ENCODE assay signal across 8 cellular contexts in the genomic region with DNA sequence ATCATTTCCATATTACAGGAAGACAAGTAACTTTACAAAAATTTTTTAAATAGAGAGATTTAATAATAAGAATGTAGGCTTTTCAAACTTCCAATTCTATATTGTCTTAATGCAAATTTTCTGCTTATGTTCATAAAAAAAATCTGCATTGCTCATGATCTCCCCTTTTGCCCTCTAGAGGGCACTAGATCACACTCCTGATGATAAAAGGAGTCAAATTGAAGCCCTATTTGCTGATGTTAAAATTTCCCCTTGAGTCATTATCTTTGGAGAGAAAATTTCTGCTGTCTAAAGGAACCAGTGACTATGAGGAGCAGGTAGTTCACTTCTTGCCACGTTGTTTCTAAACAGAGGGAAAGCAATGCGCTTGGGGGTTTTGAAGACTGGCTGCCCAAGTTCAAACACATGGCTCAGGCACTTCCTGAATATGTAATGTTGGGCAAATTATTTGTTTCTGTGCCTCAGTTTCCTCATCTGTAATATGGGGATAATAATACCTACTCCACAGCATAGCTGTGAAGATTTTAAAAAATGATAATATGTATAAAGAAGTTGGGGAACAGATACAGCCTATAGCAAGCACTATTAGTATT.
DNase-seq lines count a peak whose midpoint lies in the region; ATAC-seq, FAIRE-seq and TF ChIP-seq lines count a peak whose summit lies in the region.

No MANE protein-coding gene starts in this region.

- H3K9me3 ChIP-seq in AG04450 (ENCODE audit: control insufficient read depth, insufficient read depth, low read length) (no peaks in the 10 kb centered on the region), OCI-LY1 (ENCODE audit: low read length) (no peaks in the 10 kb centered on the region), endothelial cell of umbilical vein (replicated peaks; ENCODE audit: control insufficient read depth, insufficient read depth, low read length) (no peaks in the 10 kb centered on the region), trophoblast cell (ENCODE audit: insufficient read depth, low read depth, low read length) (no peaks in the 10 kb centered on the region)

- H3K79me2 ChIP-seq in OCI-LY1 (ENCODE audit: insufficient read depth, low read length) (no peaks in the 10 kb centered on the region), endothelial cell of umbilical vein (ENCODE audit: control insufficient read depth, insufficient read depth, low read length) (no peaks in the 10 kb centered on the region), trophoblast cell (ENCODE audit: control insufficient read depth, insufficient read depth, low read length, poor library complexity) (no peaks in the 10 kb centered on the region)

- H2AFZ ChIP-seq in OCI-LY1 (ENCODE audit: low read length) (no peak overlapping the region), endothelial cell of umbilical vein (ENCODE audit: low read depth, low read length) (no peak overlapping the region), trophoblast cell (ENCODE audit: insufficient read depth, low read length, poor library complexity) (no peak overlapping the region)

- H3F3A ChIP-seq in OCI-LY1 (ENCODE audit: insufficient read depth, low read length), result no peaks in the 10 kb centered on the region

- H3K14ac ChIP-seq in trophoblast cell (ENCODE audit: low read length), result no peak overlapping the region

- TF ChIP-seq CTCF in AG04450 (IDR thresholded peaks at IDR 0.05; ENCODE audit: low read depth, low read length), result peak; percentile 72
- TF ChIP-seq CTCF in GM12873 (IDR thresholded peaks at IDR 0.05; ENCODE audit: insufficient read depth, low read depth, low read length, missing control alignments), result peak; percentile 62
- peak; percentile 79 for TF ChIP-seq CTCF in OCI-LY1 (IDR thresholded peaks at IDR 0.05; ENCODE audit: low read length)
- TF ChIP-seq CTCF in endothelial cell of umbilical vein (IDR thresholded peaks at IDR 0.05; ENCODE audit: extremely low read depth in 1 of 2, insufficient read depth in 1 of 2, low read depth in 1 of 2, low read length in 2 of 2), result peak; percentile 38

- peak; percentile 13 for DNase-seq in AG04450 (ENCODE audit: low read depth, low spot score)
- DNase-seq in endothelial cell of umbilical vein (ENCODE audit: low read depth, low spot score), result peak; percentile 58
- peak; percentile 45 to 92 for DNase-seq in trophoblast cell
- no peak for DNase-seq in posterior cingulate gyrus
- no peak for DNase-seq in DMS114 treated with DMSO at 0.1 percent for 48 hours (lab: John Stamatoyannopoulos, UW; ENCODE audit: unreplicated experiment)

- H4K91ac ChIP-seq in trophoblast cell (ENCODE audit: low read depth, low read length), result no peak overlapping the region

- H4K20me1 ChIP-seq in OCI-LY1 (ENCODE audit: insufficient read depth, low read length) (no peaks in the 10 kb centered on the region), endothelial cell of umbilical vein (replicated peaks; ENCODE audit: control insufficient read depth, extremely low read depth, insufficient read depth, low read length) (no peaks in the 10 kb centered on the region)

- no peak overlapping the region for H4K8ac ChIP-seq in trophoblast cell (ENCODE audit: low read depth, low read length)

- no peak overlapping the region for H3K18ac ChIP-seq in trophoblast cell (ENCODE audit: low read length)

- no peak overlapping the region for H2BK5ac ChIP-seq in trophoblast cell (ENCODE audit: low read depth, low read length, poor library complexity)

- H3K9ac ChIP-seq in OCI-LY1 (ENCODE audit: low read length), result no peak overlapping the region
- no peak overlapping the region for H3K9ac ChIP-seq in endothelial cell of umbilical vein (replicated peaks; ENCODE audit: extremely low read depth, insufficient read depth, low read length)
- no peak overlapping the region for H3K9ac ChIP-seq in trophoblast cell (ENCODE audit: low read length)

- H3K36me3 ChIP-seq in OCI-LY1 (ENCODE audit: insufficient read depth, low read length) (no peaks in the 10 kb centered on the region), endothelial cell of umbilical vein (ENCODE audit: control insufficient read depth in 2 of 2, extremely low read depth in 1 of 2, insufficient read depth in 2 of 2, low read length in 2 of 2) (no peaks in the 10 kb centered on the region), trophoblast cell (ENCODE audit: control insufficient read depth in 1 of 2, insufficient read depth in 2 of 2, low read length in 2 of 2) (no peaks in the 10 kb centered on the region)

- H3K79me1 ChIP-seq in trophoblast cell (ENCODE audit: low read length), result no peaks in the 10 kb centered on the region

- H3K4ac ChIP-seq in trophoblast cell (ENCODE audit: low read depth, low read length), result no peak overlapping the region

- no peak overlapping the region for H2BK12ac ChIP-seq in trophoblast cell (ENCODE audit: low read length)

- no peak for FAIRE-seq in endothelial cell of umbilical vein (lab: Jason Lieb, UNC)

- H3K23ac ChIP-seq in trophoblast cell (ENCODE audit: low read length), result no peak overlapping the region

- no peaks in the 10 kb centered on the region for H3K9me1 ChIP-seq in endothelial cell of umbilical vein (replicated peaks; ENCODE audit: control insufficient read depth, extremely low read depth, insufficient read depth, low read length)

- no CpG with 5 or more reads among the region's 2 CpGs for WGBS in trophoblast cell (ENCODE audit: extremely low coverage, insufficient coverage, insufficient read length)

- TF ChIP-seq POLR2A in endothelial cell of umbilical vein (IDR thresholded peaks at IDR 0.05; ENCODE audit: low read depth, low read length), result no peak

- H4K12ac ChIP-seq in trophoblast cell (ENCODE audit: low read depth, low read length), result no peak overlapping the region

- H3K27me3 ChIP-seq in AG04450 (ENCODE audit: control insufficient read depth, insufficient read depth, low read length), result no peaks in the 10 kb centered on the region
- no peaks in the 10 kb centered on the region for H3K27me3 ChIP-seq in OCI-LY1 (ENCODE audit: insufficient read depth, low read length)
- no peaks in the 10 kb centered on the region for H3K27me3 ChIP-seq in endothelial cell of umbilical vein (ENCODE audit: control insufficient read depth in 2 of 2, insufficient read depth in 2 of 2, low read length in 2 of 2)
- H3K27me3 ChIP-seq in trophoblast cell (ENCODE audit: insufficient read depth, low read length), result no peaks in the 10 kb centered on the region

- H2BK120ac ChIP-seq in trophoblast cell (ENCODE audit: insufficient read depth, low read length, poor library complexity), result no peak overlapping the region

- H3K4me2 ChIP-seq in OCI-LY1 (ENCODE audit: low read length) (no peak overlapping the region), endothelial cell of umbilical vein (ENCODE audit: insufficient read depth, low read length) (no peak overlapping the region), trophoblast cell (ENCODE audit: low read length) (no peak overlapping the region)

- dilution Hi-C loops in endothelial cell of umbilical vein (cut with MboI; ENCODE audit: extremely low pct_ligation_motif_present, low sequenced_read_pairs), result no loop called here

- BruUV-seq in endothelial cell of umbilical vein (replicated peaks; lab: Mats Ljungman, UMichigan), result no TSS peak

- ATAC-seq in HG03175 (IDR thresholded peaks at IDR 0.05; ENCODE audit: unreplicated experiment), result peak; percentile 63

- no peak overlapping the region for H2AK5ac ChIP-seq in trophoblast cell (ENCODE audit: low read length)

- no peak overlapping the region for H3K27ac ChIP-seq in AG04450 (ENCODE audit: low read depth, low read length)
- no peak overlapping the region for H3K27ac ChIP-seq in OCI-LY1 (ENCODE audit: low read depth, low read length, poor library complexity, severe bottlenecking)
- H3K27ac ChIP-seq in endothelial cell of umbilical vein (ENCODE audit: insufficient read depth, low read depth, low read length), result peak overlapping the region; percentile 48
- no peak overlapping the region for H3K27ac ChIP-seq in trophoblast cell (ENCODE audit: low read depth, low read length)

- H3K4me3 ChIP-seq in AG04450 (ENCODE audit: low read depth, low read length) (no peak overlapping the region), OCI-LY1 (ENCODE audit: low read depth, low read length, poor library complexity, severe bottlenecking) (no peak overlapping the region), endothelial cell of umbilical vein (replicated peaks in 1 of 3; ENCODE audit: insufficient read depth in 1 of 3, low read depth in 1 of 3, low read length in 3 of 3) (no peak overlapping the region), trophoblast cell (ENCODE audit: low read depth, low read length) (no peak overlapping the region)

- POLR2A ChIA-PET in AG04450 (lab: Yijun Ruan, JAX), result no interaction called here
- POLR2A ChIA-PET in endothelial cell of umbilical vein (lab: Charles Lee), result no interaction called here

- CTCF ChIA-PET in AG04450 (lab: Charles Lee) (interaction anchor here (0.7 to 0.9 kb wide), 2 partner anchors 9 to 97 kb away, joined by 3 read pairs; no protein-coding TSS in a partner anchor), endothelial cell of umbilical vein (lab: Charles Lee) (interaction anchor here (1.3 kb wide), 1 partner anchor 17 kb away, joined by 4 read pairs; no protein-coding TSS in a partner anchor)

- no peaks in the 10 kb centered on the region for H3K4me1 ChIP-seq in OCI-LY1 (ENCODE audit: insufficient read depth, low read length, severe bottlenecking)
- H3K4me1 ChIP-seq in endothelial cell of umbilical vein (ENCODE audit: control insufficient read depth, extremely low read depth, insufficient read depth, low read length), result peaks cover 23% of the 10 kb centered on the region
- H3K4me1 ChIP-seq in trophoblast cell (ENCODE audit: control insufficient read depth in 1 of 2, insufficient read depth in 2 of 2, low read length in 2 of 2), result no peaks in the 10 kb centered on the region

- intact Hi-C loops in endothelial cell of umbilical vein (cut with micrococcal nuclease) (loop anchor here (1.0 kb wide), 2 partner anchors 290 to 886 kb away; no protein-coding TSS in a partner anchor), posterior cingulate gyrus (cut with DNase I) (loop anchor here (2.0 kb wide), 1 partner anchor 892 kb away; no protein-coding TSS in a partner anchor)

- H3K9me2 ChIP-seq in OCI-LY1 (ENCODE audit: low read depth, low read length), result no peaks in the 10 kb centered on the region

TF ChIP-seq in endothelial cell of umbilical vein, 7 proteins besides CTCF, POLR2A, EP300 and RAD21 (continues in another document):
- TF ChIP-seq EZH2 (IDR thresholded peaks at IDR 0.05; ENCODE audit: borderline replicate concordance, low read depth, low read length, severe bottlenecking) (no peak), POLR2AphosphoS5 (IDR thresholded peaks at IDR 0.05; ENCODE audit: insufficient read depth, low read depth, low read length) (no peak), JUN (IDR thresholded peaks at IDR 0.05; ENCODE audit: borderline replicate concordance, insufficient read depth, insufficient read length, low read depth) (no peak), GATA2 (IDR thresholded peaks at IDR 0.05; ENCODE audit: insufficient read depth, insufficient read length, low read depth, low read length) (no peak), MYC (IDR thresholded peaks at IDR 0.05; ENCODE audit: low read depth, low read length) (no peak), FOS (IDR thresholded peaks at IDR 0.05; ENCODE audit: borderline replicate concordance, insufficient read depth, low read length) (no peak)

Comparison
In these comparisons a context has a peak if more than half of its experiments do, and no peak if none do; other contexts are left out.
1. DNase-seq: peak in AG04450 (single experiment), endothelial cell of umbilical vein (single experiment) and trophoblast cell (2 of 2); none in posterior cingulate gyrus (0 of 10) and DMS114 treated with DMSO at 0.1 percent for 48 hours (single experiment).
2. Peak in every context shown above with its lines, with median percentiles within 50 percentile points of each other: CTCF ChIP-seq.